In genomic region chr3:57038466-57039164, GRCh38 we compare ENCODE assay signal across 29 cellular contexts. TPM values are rescaled to one million over a fixed set of nuclear protein-coding genes. Genes with fewer than 3 reads are reported as not detected.
A peak's percentile ranks its signal among the peaks of the same experiment; 100 is the strongest.
DNase-seq lines count a peak whose midpoint lies in the region; ATAC-seq and TF ChIP-seq lines count a peak whose summit lies in the region.
"Had no signal": no experiment of that assay in that cellular context is flagged by ENCODE, and none has a peak within 500 bp of the region (broad histone marks: within the 10 kb centered on the region; RNA-seq: fewer than 3 reads in every experiment).

No MANE protein-coding gene starts in this region.

- H2AFZ ChIP-seq in trophoblast cell (ENCODE audit: insufficient read depth, low read length, poor library complexity): no peak overlapping the region
- H2AFZ ChIP-seq: PC-9 had no signal

- no peak overlapping the region for H2AK5ac ChIP-seq in trophoblast cell (ENCODE audit: low read length)

- H3K4me2 ChIP-seq in trophoblast cell (ENCODE audit: low read length): no peak overlapping the region
- H3K4me2 ChIP-seq: A549; BLaER1 treated with 17β-estradiol and CSF1 and Interleukin-3, amounts not matched to agents 10 nM and 100 nM; PC-9 had no signal

- no peak overlapping the region for H3K23ac ChIP-seq in trophoblast cell (ENCODE audit: low read length)

- H3K9me3 ChIP-seq in trophoblast cell (ENCODE audit: insufficient read depth, low read depth, low read length): no peaks in the 10 kb centered on the region
- H3K9me3 ChIP-seq: A549; BLaER1 treated with 17β-estradiol and CSF1 and Interleukin-3, amounts not matched to agents 10 nM and 100 nM; Caco-2; HAP-1; SJCRH30 had no signal

- peaks cover 1% of the 10 kb centered on the region for H3K79me1 ChIP-seq in trophoblast cell (ENCODE audit: low read length)

- peak; percentile 57 for ATAC-seq in activated naive CD8-positive, alpha-beta T cell treated with anti-CD3 and anti-CD28 coated beads, Interleukin-2, amount 50 U/mL, for 24 hours
- ATAC-seq in WTC11 (no peak), HG03460 (IDR thresholded peaks at IDR 0.05; ENCODE audit: unreplicated experiment) (no peak)
- ATAC-seq: A549; CD8-positive, alpha-beta T cell; Right ventricle myocardium inferior; SK-N-SH treated with all-trans-retinoic acid at 6 μM for 48 hours had no signal

- peak overlapping the region; percentile 52 for H2BK5ac ChIP-seq in trophoblast cell (ENCODE audit: low read depth, low read length, poor library complexity)

- H3K18ac ChIP-seq in trophoblast cell (ENCODE audit: low read length): no peak overlapping the region

- WGBS in trophoblast cell (ENCODE audit: extremely low coverage, insufficient coverage, insufficient read length): no CpG with 5 or more reads among the region's 5 CpGs

- intact Hi-C loops in posterior vena cava (cut with DNase I): loop anchor here in 1 of 2 donors (1.0 kb wide), 1 partner anchor 44 kb away; no protein-coding TSS in a partner anchor

- no peak for DNase-seq in activated naive CD8-positive, alpha-beta T cell treated with anti-CD3 and anti-CD28 coated beads, Interleukin-2, amount 50 U/mL, for 24 hours
- DNase-seq in activated naive CD8-positive, alpha-beta T cell treated with anti-CD3 and anti-CD28 coated beads for 36 hours: no peak
- DNase-seq in WTC11 (ENCODE audit: low spot score) (no peak), trophoblast cell (peak; percentile 34 to 73), posterior vena cava (ENCODE audit: low spot score) (no peak)
- no peak for DNase-seq in activated CD4-positive, alpha-beta memory T cell treated with anti-CD3 and anti-CD28 coated beads, Interleukin-2, amount 10 ng/mL, durations not matched to agents 7 days and 5 days
- DNase-seq: AML-193; CD8-positive, alpha-beta T cell; GOT3; Kasumi-1; MV-4-11; NCI-H1105; NCI-H1436 treated with DMSO at 0.1 percent for 48 hours; NCI-H187 treated with DMSO at 0.1 percent for 48 hours; NCI-H2107; NCI-H446; NCI-H524 treated with DMSO at 0.1 percent for 48 hours; NCI-H774; PC-9; SJCRH30 had no signal

- no peaks in the 10 kb centered on the region for H3K36me3 Mint-ChIP-seq in activated naive CD8-positive, alpha-beta T cell treated with anti-CD3 and anti-CD28 coated beads, Interleukin-2, amount 50 U/mL, for 24 hours (ENCODE audit: low read depth)
- H3K36me3 Mint-ChIP-seq in activated naive CD8-positive, alpha-beta T cell treated with anti-CD3 and anti-CD28 coated beads for 36 hours: no peaks in the 10 kb centered on the region
- no peaks in the 10 kb centered on the region for H3K36me3 Mint-ChIP-seq in WTC11
- H3K36me3 Mint-ChIP-seq in activated CD4-positive, alpha-beta memory T cell treated with anti-CD3 and anti-CD28 coated beads, Interleukin-2, amount 10 ng/mL, durations not matched to agents 7 days and 5 days (ENCODE audit: low read depth): no peaks in the 10 kb centered on the region
- H3K36me3 Mint-ChIP-seq: CD8-positive, alpha-beta T cell had no signal

- peak overlapping the region; percentile 18 for H3K14ac ChIP-seq in trophoblast cell (ENCODE audit: low read length)

- no peak overlapping the region for H3K9ac ChIP-seq in trophoblast cell (ENCODE audit: low read length)
- H3K9ac ChIP-seq: BLaER1 treated with 17β-estradiol and CSF1 and Interleukin-3, amounts not matched to agents 10 nM and 100 nM had no signal

- H3K4me1 ChIP-seq in trophoblast cell (ENCODE audit: control insufficient read depth in 1 of 2, insufficient read depth in 2 of 2, low read length in 2 of 2): peaks cover 13% of the 10 kb centered on the region in 2 experiments
- H3K4me1 ChIP-seq: A549, HAP-1 had no signal

- H2BK120ac ChIP-seq in trophoblast cell (ENCODE audit: insufficient read depth, low read length, poor library complexity): peak overlapping the region; percentile 17

- H2BK12ac ChIP-seq in trophoblast cell (ENCODE audit: low read length): peak overlapping the region; percentile 21

- H4K12ac ChIP-seq in trophoblast cell (ENCODE audit: low read depth, low read length): no peak overlapping the region

- no peak overlapping the region for H4K8ac ChIP-seq in trophoblast cell (ENCODE audit: low read depth, low read length)

- TF ChIP-seq CTCF in WTC11 (IDR thresholded peaks at IDR 0.05): no peak

- POLR2A ChIA-PET in WTC11 (lab: Charles Lee): no interaction called here
- POLR2A ChIA-PET in activated CD4-positive, alpha-beta memory T cell treated with anti-CD3 and anti-CD28 coated beads, Interleukin-2, amount 10 ng/mL, durations not matched to agents 7 days and 5 days (lab: Charles Lee): no interaction called here

- H3K36me3 ChIP-seq in trophoblast cell (ENCODE audit: control insufficient read depth in 1 of 2, insufficient read depth in 2 of 2, low read length in 2 of 2): no peaks in the 10 kb centered on the region
- H3K36me3 ChIP-seq: BLaER1 treated with 17β-estradiol and CSF1 and Interleukin-3, amounts not matched to agents 10 nM and 100 nM; HAP-1 had no signal

- no peak overlapping the region for H3K27ac Mint-ChIP-seq in activated naive CD8-positive, alpha-beta T cell treated with anti-CD3 and anti-CD28 coated beads, Interleukin-2, amount 50 U/mL, for 24 hours
- no peak overlapping the region for H3K27ac Mint-ChIP-seq in activated naive CD8-positive, alpha-beta T cell treated with anti-CD3 and anti-CD28 coated beads for 36 hours
- no peak overlapping the region for H3K27ac Mint-ChIP-seq in WTC11
- no peak overlapping the region for H3K27ac Mint-ChIP-seq in activated CD4-positive, alpha-beta memory T cell treated with anti-CD3 and anti-CD28 coated beads, Interleukin-2, amount 10 ng/mL, durations not matched to agents 7 days and 5 days
- H3K27ac Mint-ChIP-seq: CD8-positive, alpha-beta T cell had no signal

- H3K27ac ChIP-seq in trophoblast cell (ENCODE audit: low read depth, low read length): no peak overlapping the region
- H3K27ac ChIP-seq: A549; BLaER1 treated with 17β-estradiol and CSF1 and Interleukin-3, amounts not matched to agents 10 nM and 100 nM; HL-60; PC-9; SJCRH30 had no signal

- no peak overlapping the region for H3K4ac ChIP-seq in trophoblast cell (ENCODE audit: low read depth, low read length)

- H3K4me3 ChIP-seq in trophoblast cell (ENCODE audit: low read depth, low read length): no peak overlapping the region
- H3K4me3 ChIP-seq: A549; BLaER1 treated with 17β-estradiol and CSF1 and Interleukin-3, amounts not matched to agents 10 nM and 100 nM; HAP-1; PC-9; SJCRH30 had no signal

- no peak overlapping the region for H4K91ac ChIP-seq in trophoblast cell (ENCODE audit: low read depth, low read length)

- no peaks in the 10 kb centered on the region for H3K9me3 Mint-ChIP-seq in activated naive CD8-positive, alpha-beta T cell treated with anti-CD3 and anti-CD28 coated beads, Interleukin-2, amount 50 U/mL, for 24 hours
- no peaks in the 10 kb centered on the region for H3K9me3 Mint-ChIP-seq in activated naive CD8-positive, alpha-beta T cell treated with anti-CD3 and anti-CD28 coated beads for 36 hours
- H3K9me3 Mint-ChIP-seq in WTC11: no peaks in the 10 kb centered on the region
- H3K9me3 Mint-ChIP-seq in activated CD4-positive, alpha-beta memory T cell treated with anti-CD3 and anti-CD28 coated beads, Interleukin-2, amount 10 ng/mL, durations not matched to agents 7 days and 5 days: no peaks in the 10 kb centered on the region
- H3K9me3 Mint-ChIP-seq: CD8-positive, alpha-beta T cell had no signal

- peaks cover 2% of the 10 kb centered on the region for H3K4me1 Mint-ChIP-seq in activated naive CD8-positive, alpha-beta T cell treated with anti-CD3 and anti-CD28 coated beads, Interleukin-2, amount 50 U/mL, for 24 hours
- no peaks in the 10 kb centered on the region for H3K4me1 Mint-ChIP-seq in activated naive CD8-positive, alpha-beta T cell treated with anti-CD3 and anti-CD28 coated beads for 36 hours
- H3K4me1 Mint-ChIP-seq in WTC11: no peaks in the 10 kb centered on the region
- peaks cover 2% of the 10 kb centered on the region for H3K4me1 Mint-ChIP-seq in activated CD4-positive, alpha-beta memory T cell treated with anti-CD3 and anti-CD28 coated beads, Interleukin-2, amount 10 ng/mL, durations not matched to agents 7 days and 5 days

- H3K27me3 ChIP-seq in trophoblast cell (ENCODE audit: insufficient read depth, low read length): no peaks in the 10 kb centered on the region
- H3K27me3 ChIP-seq: BLaER1 treated with 17β-estradiol and CSF1 and Interleukin-3, amounts not matched to agents 10 nM and 100 nM; SJCRH30 had no signal

- peaks cover 15% of the 10 kb centered on the region for H3K27me3 Mint-ChIP-seq in activated naive CD8-positive, alpha-beta T cell treated with anti-CD3 and anti-CD28 coated beads, Interleukin-2, amount 50 U/mL, for 24 hours
- H3K27me3 Mint-ChIP-seq in activated naive CD8-positive, alpha-beta T cell treated with anti-CD3 and anti-CD28 coated beads for 36 hours: no peaks in the 10 kb centered on the region
- no peaks in the 10 kb centered on the region for H3K27me3 Mint-ChIP-seq in WTC11 (ENCODE audit: low read depth)
- H3K27me3 Mint-ChIP-seq in activated CD4-positive, alpha-beta memory T cell treated with anti-CD3 and anti-CD28 coated beads, Interleukin-2, amount 10 ng/mL, durations not matched to agents 7 days and 5 days: peaks cover 25% of the 10 kb centered on the region

- CTCF ChIA-PET in WTC11 (lab: Charles Lee): no interaction called here
- CTCF ChIA-PET in activated CD4-positive, alpha-beta memory T cell treated with anti-CD3 and anti-CD28 coated beads, Interleukin-2, amount 10 ng/mL, durations not matched to agents 7 days and 5 days (lab: Charles Lee): no interaction called here

- H3K79me2 ChIP-seq in trophoblast cell (ENCODE audit: control insufficient read depth, insufficient read depth, low read length, poor library complexity): no peaks in the 10 kb centered on the region

- no peak overlapping the region for H3K4me3 Mint-ChIP-seq in activated naive CD8-positive, alpha-beta T cell treated with anti-CD3 and anti-CD28 coated beads, Interleukin-2, amount 50 U/mL, for 24 hours
- H3K4me3 Mint-ChIP-seq in activated naive CD8-positive, alpha-beta T cell treated with anti-CD3 and anti-CD28 coated beads for 36 hours: no peak overlapping the region
- no peak overlapping the region for H3K4me3 Mint-ChIP-seq in WTC11
- H3K4me3 Mint-ChIP-seq in activated CD4-positive, alpha-beta memory T cell treated with anti-CD3 and anti-CD28 coated beads, Interleukin-2, amount 10 ng/mL, durations not matched to agents 7 days and 5 days: no peak overlapping the region
- H3K4me3 Mint-ChIP-seq: CD8-positive, alpha-beta T cell had no signal

TF ChIP-seq in WTC11, 78 proteins besides CTCF, POLR2A, EP300 and RAD21 (continues in another document):
- peak; percentile 56; the same call in 1 of the 2 replicates for TF ChIP-seq ZNF121 (CRISPR knock-in tag; IDR thresholded peaks at IDR 0.05)

RNA-seq across cellular contexts. Expression of gene SPATA12, which starts 21.8 kb away (rescaled TPM):
- total RNA-seq in activated naive CD8-positive, alpha-beta T cell treated with anti-CD3 and anti-CD28 coated beads for 36 hours: not detected
- 0.18 to 0.39 TPM (median 0.37 TPM) in 3 replicates for total RNA-seq in WTC11 (2021)
- 0.05 and 0.07 TPM in 2 replicates for polyA plus RNA-seq in trophoblast cell (2013)
- not detected for total RNA-seq in posterior vena cava
- not detected for total RNA-seq in activated CD4-positive, alpha-beta memory T cell treated with anti-CD3 and anti-CD28 coated beads, Interleukin-2, amount 10 ng/mL, durations not matched to agents 7 days and 5 days
- total RNA-seq: Caco-2; CD8-positive, alpha-beta T cell; Right ventricle myocardium inferior; RPMI7951 had no signal

Comparison
In these comparisons a context has a peak if more than half of its experiments do, and no peak if none do; other contexts are left out.
1. DNase-seq: peak in trophoblast cell (2 of 2); none in activated naive CD8-positive, alpha-beta T cell treated with anti-CD3 and anti-CD28 coated beads, Interleukin-2, amount 50 U/mL, for 24 hours (single experiment), activated naive CD8-positive, alpha-beta T cell treated with anti-CD3 and anti-CD28 coated beads for 36 hours (single experiment), WTC11 (single experiment), posterior vena cava (single experiment) and activated CD4-positive, alpha-beta memory T cell treated with anti-CD3 and anti-CD28 coated beads, Interleukin-2, amount 10 ng/mL, durations not matched to agents 7 days and 5 days (single experiment).